Comparison of ENCODE assay signal across 21 cellular contexts in the genomic region with DNA sequence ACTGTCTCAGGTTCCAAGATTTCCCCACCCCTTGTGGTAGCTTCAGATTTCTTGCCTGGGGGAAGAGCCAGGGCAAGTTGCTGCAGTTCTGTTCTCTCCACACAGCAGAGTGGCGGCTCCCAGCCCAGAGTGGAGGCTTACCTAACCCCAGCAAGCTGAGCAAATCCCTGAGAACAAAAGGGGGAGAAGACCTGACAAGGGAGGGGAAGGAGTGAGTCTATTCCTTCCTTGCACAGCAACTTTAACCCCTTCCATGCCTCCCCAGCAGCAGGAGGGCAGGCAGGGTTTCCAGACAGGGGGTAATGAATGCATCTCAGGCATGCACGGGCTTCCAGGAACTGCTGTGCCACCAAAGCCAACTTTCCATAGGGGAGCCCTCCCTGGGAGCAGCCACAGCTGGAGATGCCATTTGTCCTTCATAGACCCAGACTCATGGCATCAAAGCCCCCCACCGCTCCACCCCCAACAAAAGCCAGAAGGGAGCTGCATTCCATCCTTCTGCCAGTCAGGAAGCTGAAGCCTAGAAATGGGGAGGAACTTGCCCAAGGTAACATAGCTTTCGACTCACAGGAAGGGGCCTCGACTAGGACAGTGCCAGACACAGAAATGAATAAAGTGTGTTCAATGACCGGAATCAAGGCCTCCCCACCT. TPM values are rescaled to one million over a fixed set of nuclear protein-coding genes. Genes with fewer than 3 reads are reported as not detected.
A peak's percentile ranks its signal among the peaks of the same experiment; 100 is the strongest.
DNase-seq lines count a peak whose midpoint lies in the region; ATAC-seq and TF ChIP-seq lines count a peak whose summit lies in the region.
"Had no signal": no experiment of that assay in that cellular context is flagged by ENCODE, and none has a peak within 500 bp of the region (broad histone marks: within the 10 kb centered on the region; RNA-seq: fewer than 3 reads in every experiment).

No MANE protein-coding gene starts in this region.

- H3K4me3 ChIP-seq in iPS-15b (ENCODE audit: low read depth, low read length), result peak overlapping the region; percentile 20
- H3K4me3 ChIP-seq in skeletal muscle tissue (ENCODE audit: low read length in 3 of 3), result no peak overlapping the region
- H3K4me3 ChIP-seq: BLaER1 treated with 17β-estradiol and CSF1 and Interleukin-3, amounts not matched to agents 10 nM and 100 nM; left ventricle myocardium inferior; SJCRH30; upper lobe of left lung had no signal

- DNase-seq in M059J (ENCODE audit: low read depth) (peak; percentile 67), MCF 10A (ENCODE audit: unreplicated experiment) (peak; percentile 99), AG20443 (ENCODE audit: low spot score) (no peak), NCI-H524 (lab: John Stamatoyannopoulos, UW) (no peak)
- DNase-seq: activated CD4-positive, alpha-beta T cell treated with anti-CD3 and anti-CD28 coated beads for 36 hours; activated gamma-delta T cell treated with Interleukin-2 at 50 U/mL for 16 hours; anterior cingulate cortex; DMS53; left ventricle myocardium inferior; NCI-H1417; stimulated activated CD4-positive, alpha-beta T cell treated with anti-CD3 and anti-CD28 coated beads, Interleukin-12 subunit alpha, Interleukin-12 subunit beta, amount 100 ng/mL, for 4 hours; stimulated activated naive B cell treated with anti-CD40 and anti-IgM and Interleukin-4, amounts not matched to agents 10 μg/mL and 1 μg/mL and 100 μg/mL, for 72 hours; upper lobe of left lung had no signal

- no peaks in the 10 kb centered on the region for H3K27me3 Mint-ChIP-seq in MCF 10A (ENCODE audit: insufficient read depth, unreplicated experiment)

- H3K4me1 Mint-ChIP-seq in MCF 10A (ENCODE audit: insufficient read depth, unreplicated experiment), result peaks cover 81% of the 10 kb centered on the region
- H3K4me1 Mint-ChIP-seq: stimulated activated naive B cell treated with anti-CD40 and anti-IgM and Interleukin-4, amounts not matched to agents 10 μg/mL and 1 μg/mL and 100 μg/mL, for 72 hours had no signal

- no peak for TF ChIP-seq CTCF in MCF 10A (IDR thresholded peaks at IDR 0.05; ENCODE audit: unreplicated experiment)

- peak overlapping the region; percentile 28 for H3K27ac Mint-ChIP-seq in MCF 10A (ENCODE audit: low read depth, unreplicated experiment)
- H3K27ac Mint-ChIP-seq: activated CD4-positive, alpha-beta T cell treated with anti-CD3 and anti-CD28 coated beads for 36 hours; progenitor cell of endocrine pancreas; stimulated activated naive B cell treated with anti-CD40 and anti-IgM and Interleukin-4, amounts not matched to agents 10 μg/mL and 1 μg/mL and 100 μg/mL, for 72 hours had no signal

- CTCF ChIA-PET in MCF 10A (lab: Yijun Ruan, JAX), result interaction anchor here (0.6 to 18.4 kb wide), 17 partner anchors 8 to 153 kb away, joined by 3 to 174 read pairs (median 4); no protein-coding TSS in a partner anchor

- H3K9me3 ChIP-seq in iPS-15b (ENCODE audit: control insufficient read depth, insufficient read depth, low read length) (no peaks in the 10 kb centered on the region), skeletal muscle tissue (ENCODE audit: control insufficient read depth in 3 of 3, low read length in 3 of 3) (no peaks in the 10 kb centered on the region)
- H3K9me3 ChIP-seq: SJCRH30, upper lobe of left lung had no signal

- H3K27me3 ChIP-seq in iPS-15b (ENCODE audit: control insufficient read depth, insufficient read depth, low read length) (no peaks in the 10 kb centered on the region), skeletal muscle tissue (ENCODE audit: control insufficient read depth in 3 of 3, insufficient read depth in 3 of 3, low read length in 3 of 3) (peaks cover 0 to 5% (median 0%) of the 10 kb centered on the region in 3 donors)
- H3K27me3 ChIP-seq: BLaER1 treated with 17β-estradiol and CSF1 and Interleukin-3, amounts not matched to agents 10 nM and 100 nM; upper lobe of left lung had no signal

- H3K27ac ChIP-seq in skeletal muscle tissue (ENCODE audit: low read depth, low read length), result no peak overlapping the region
- H3K27ac ChIP-seq: BLaER1 treated with 17β-estradiol and CSF1 and Interleukin-3, amounts not matched to agents 10 nM and 100 nM; left ventricle myocardium inferior; SJCRH30; upper lobe of left lung had no signal

- no peak overlapping the region for H3K4me3 Mint-ChIP-seq in MCF 10A (ENCODE audit: unreplicated experiment)
- H3K4me3 Mint-ChIP-seq: activated CD4-positive, alpha-beta T cell treated with anti-CD3 and anti-CD28 coated beads for 36 hours; stimulated activated naive B cell treated with anti-CD40 and anti-IgM and Interleukin-4, amounts not matched to agents 10 μg/mL and 1 μg/mL and 100 μg/mL, for 72 hours had no signal

- H3K4me1 ChIP-seq in iPS-15b (ENCODE audit: control insufficient read depth, insufficient read depth, low read length) (peaks cover 16% of the 10 kb centered on the region), skeletal muscle tissue (ENCODE audit: control insufficient read depth in 3 of 3, insufficient read depth in 3 of 3, low read length in 3 of 3) (peaks cover 10 to 19% (median 13%) of the 10 kb centered on the region in 3 donors)
- H3K4me1 ChIP-seq: SJCRH30, upper lobe of left lung had no signal

- H3K9ac ChIP-seq in iPS-15b (ENCODE audit: low read depth, low read length), result no peak overlapping the region
- H3K9ac ChIP-seq in skeletal muscle tissue (ENCODE audit: low read depth in 1 of 3, low read length in 3 of 3), result peak overlapping the region in 2 of 3 donors; percentile 18 to 45
- H3K9ac ChIP-seq: BLaER1 treated with 17β-estradiol and CSF1 and Interleukin-3, amounts not matched to agents 10 nM and 100 nM had no signal

- no peaks in the 10 kb centered on the region for H3K36me3 Mint-ChIP-seq in MCF 10A (ENCODE audit: insufficient read depth, unreplicated experiment)
- H3K36me3 Mint-ChIP-seq: stimulated activated naive B cell treated with anti-CD40 and anti-IgM and Interleukin-4, amounts not matched to agents 10 μg/mL and 1 μg/mL and 100 μg/mL, for 72 hours had no signal

- BruUV-seq in MCF 10A (replicated peaks; lab: Mats Ljungman, UMichigan), result no TSS peak

- H3K36me3 ChIP-seq in iPS-15b (ENCODE audit: control insufficient read depth, insufficient read depth, low read length) (no peaks in the 10 kb centered on the region), skeletal muscle tissue (ENCODE audit: control insufficient read depth in 3 of 3, insufficient read depth in 3 of 3, low read length in 3 of 3) (no peaks in the 10 kb centered on the region)
- H3K36me3 ChIP-seq: BLaER1 treated with 17β-estradiol and CSF1 and Interleukin-3, amounts not matched to agents 10 nM and 100 nM; left ventricle myocardium inferior; SJCRH30; upper lobe of left lung had no signal

- intact Hi-C loops in MCF 10A (cut with micrococcal nuclease), result loop anchor here (5.0 kb wide), 1 partner anchor 48 kb away; no protein-coding TSS in a partner anchor

- ATAC-seq in GM21390 (IDR thresholded peaks at IDR 0.05; ENCODE audit: unreplicated experiment) (no peak), HG03460 (IDR thresholded peaks at IDR 0.05; ENCODE audit: unreplicated experiment) (no peak)
- ATAC-seq: activated CD4-positive, alpha-beta T cell treated with anti-CD3 and anti-CD28 coated beads for 36 hours; stimulated activated naive B cell treated with anti-CD40 and anti-IgM and Interleukin-4, amounts not matched to agents 10 μg/mL and 1 μg/mL and 100 μg/mL, for 72 hours had no signal

- H3K9me3 Mint-ChIP-seq in MCF 10A (ENCODE audit: unreplicated experiment), result no peaks in the 10 kb centered on the region
- H3K9me3 Mint-ChIP-seq: stimulated activated naive B cell treated with anti-CD40 and anti-IgM and Interleukin-4, amounts not matched to agents 10 μg/mL and 1 μg/mL and 100 μg/mL, for 72 hours had no signal

- POLR2A ChIA-PET in MCF 10A (lab: Yijun Ruan, JAX), result interaction anchor here (1.0 to 25.1 kb wide), 16 partner anchors 1 to 367 kb away, joined by 3 to 535 read pairs (median 10); partner anchors contain the start of genes FAT2, G3BP1, GM2A and SLC36A1

RNA-seq across cellular contexts. Expression of gene FAT2, which starts 28.8 kb away (rescaled TPM):
- total RNA-seq in M059J (2014; rRNA removed; shearing (Covaris generic)), result 0.05 and 0.17 TPM in 2 replicates
- total RNA-seq in MCF 10A (2022) (5.9 and 9.9 TPM in 2 replicates), skeletal muscle tissue (under 0.01 TPM)
- total RNA-seq: activated CD4-positive, alpha-beta T cell treated with anti-CD3 and anti-CD28 coated beads for 36 hours; left ventricle myocardium inferior; LHCN-M2 had no signal

Comparison
In these comparisons a context has a peak if more than half of its experiments do, and no peak if none do; other contexts are left out.
1. DNase-seq: peak in M059J (single experiment) and MCF 10A (single experiment); none in AG20443 (single experiment) and NCI-H524 (0 of 2).